Comparison of ENCODE assay signal across 8 cellular contexts in the genomic region with DNA sequence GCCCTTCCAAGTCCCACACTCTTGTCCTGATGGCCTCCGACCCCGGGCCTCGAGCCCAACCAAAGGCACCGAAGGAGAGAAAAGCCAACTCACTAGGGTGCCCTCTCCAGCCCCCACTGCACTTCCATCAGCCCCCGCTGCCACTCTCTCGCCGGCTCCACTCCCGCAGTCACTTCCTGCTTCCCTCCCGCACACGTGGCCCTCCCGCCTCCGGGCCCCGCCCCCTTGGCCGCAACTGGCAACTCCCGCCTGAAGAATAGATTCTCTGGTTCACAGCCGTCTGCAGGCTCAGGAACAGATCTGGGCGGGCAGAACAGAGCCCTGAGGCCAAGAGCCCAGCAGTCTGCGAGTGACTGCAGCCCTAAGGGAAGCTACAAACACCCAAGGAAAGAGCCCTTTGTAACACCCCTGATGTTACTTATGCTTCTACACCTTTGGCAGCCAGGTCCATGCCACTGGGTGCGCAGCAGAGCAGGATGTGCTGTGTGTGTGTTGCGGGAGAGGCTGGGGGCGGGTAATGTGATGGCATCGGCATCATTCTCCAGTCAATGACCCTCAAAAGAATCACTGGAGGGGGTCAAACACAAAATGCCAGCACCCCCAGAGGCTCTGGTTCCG. TPM values are rescaled to one million over a fixed set of nuclear protein-coding genes. Genes with fewer than 3 reads are reported as not detected.
A peak's percentile ranks its signal among the peaks of the same experiment; 100 is the strongest.
DNase-seq lines count a peak whose midpoint lies in the region; ATAC-seq lines count a peak whose summit lies in the region.

A gene with protein sequence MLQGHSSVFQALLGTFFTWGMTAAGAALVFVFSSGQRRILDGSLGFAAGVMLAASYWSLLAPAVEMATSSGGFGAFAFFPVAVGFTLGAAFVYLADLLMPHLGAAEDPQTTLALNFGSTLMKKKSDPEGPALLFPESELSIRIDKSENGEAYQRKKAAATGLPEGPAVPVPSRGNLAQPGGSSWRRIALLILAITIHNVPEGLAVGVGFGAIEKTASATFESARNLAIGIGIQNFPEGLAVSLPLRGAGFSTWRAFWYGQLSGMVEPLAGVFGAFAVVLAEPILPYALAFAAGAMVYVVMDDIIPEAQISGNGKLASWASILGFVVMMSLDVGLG (minus strand): TSS at position 171 of the 618 bp plus-strand sequence. CDS start 3,924 bp downstream, outside the sequence.

- H3K36me3 ChIP-seq in iPS-15b (ENCODE audit: control insufficient read depth, insufficient read depth, low read length) (no peaks in the 10 kb centered on the region), skeletal muscle satellite cell (ENCODE audit: insufficient read depth, low read length) (no peaks in the 10 kb centered on the region)

- H3K4me3 ChIP-seq in iPS-15b (ENCODE audit: low read depth, low read length) = peak within 1 kb of the TSS; percentile 82
- H3K4me3 ChIP-seq in skeletal muscle satellite cell (ENCODE audit: low read length) = peak within 1 kb of the TSS; percentile 83

- H3K4me2 ChIP-seq in skeletal muscle satellite cell (ENCODE audit: low read length) = peak within 1 kb of the TSS; percentile 91

- peaks cover 9% of the 10 kb centered on the region for H3K4me1 ChIP-seq in iPS-15b (ENCODE audit: control insufficient read depth, insufficient read depth, low read length)
- H3K4me1 ChIP-seq in skeletal muscle satellite cell (ENCODE audit: control insufficient read depth, insufficient read depth, low read length) = peaks cover 17% of the 10 kb centered on the region

- H3K9ac ChIP-seq in iPS-15b (ENCODE audit: low read depth, low read length) (peak within 1 kb of the TSS; percentile 70), skeletal muscle satellite cell (ENCODE audit: low read depth, low read length) (peak within 1 kb of the TSS; percentile 74)

- ATAC-seq in GM18520 (IDR thresholded peaks at IDR 0.05; ENCODE audit: unreplicated experiment) (peak; percentile 99), HG03064 (IDR thresholded peaks at IDR 0.05; ENCODE audit: low read depth, unreplicated experiment) (peak; percentile 95)

- DNase-seq in 8988T (peak; percentile 73), NCI-H2107 treated with DMSO at 0.1 percent for 48 hours (lab: John Stamatoyannopoulos, UW; ENCODE audit: unreplicated experiment) (peak; percentile 85), UCSD-AML1 (lab: John Stamatoyannopoulos, UW; ENCODE audit: unreplicated experiment) (peak; percentile 95), brain pericyte (ENCODE audit: low read depth, low spot score) (peak; percentile 61)

- no peaks in the 10 kb centered on the region for H3K27me3 ChIP-seq in iPS-15b (ENCODE audit: control insufficient read depth, insufficient read depth, low read length)
- peaks cover 24% of the 10 kb centered on the region for H3K27me3 ChIP-seq in skeletal muscle satellite cell (ENCODE audit: control insufficient read depth, insufficient read depth, low read length)

- H3K9me3 ChIP-seq in iPS-15b (ENCODE audit: control insufficient read depth, insufficient read depth, low read length) (no peaks in the 10 kb centered on the region), skeletal muscle satellite cell (replicated peaks; ENCODE audit: low read length) (no peaks in the 10 kb centered on the region)

RNA-seq across cellular contexts. Expression of the gene that starts here (rescaled TPM):
- 11.2 and 15.7 TPM in 2 replicates for total RNA-seq in skeletal muscle satellite cell (2012; rRNA removed)

Comparison
In these comparisons a context has a peak if more than half of its experiments do, and no peak if none do; other contexts are left out.
1. Peak in every context shown above with its lines: DNase-seq, ATAC-seq and H3K4me3 ChIP-seq.